ENCODE assay signal across 8 cellular contexts in the genomic region with DNA sequence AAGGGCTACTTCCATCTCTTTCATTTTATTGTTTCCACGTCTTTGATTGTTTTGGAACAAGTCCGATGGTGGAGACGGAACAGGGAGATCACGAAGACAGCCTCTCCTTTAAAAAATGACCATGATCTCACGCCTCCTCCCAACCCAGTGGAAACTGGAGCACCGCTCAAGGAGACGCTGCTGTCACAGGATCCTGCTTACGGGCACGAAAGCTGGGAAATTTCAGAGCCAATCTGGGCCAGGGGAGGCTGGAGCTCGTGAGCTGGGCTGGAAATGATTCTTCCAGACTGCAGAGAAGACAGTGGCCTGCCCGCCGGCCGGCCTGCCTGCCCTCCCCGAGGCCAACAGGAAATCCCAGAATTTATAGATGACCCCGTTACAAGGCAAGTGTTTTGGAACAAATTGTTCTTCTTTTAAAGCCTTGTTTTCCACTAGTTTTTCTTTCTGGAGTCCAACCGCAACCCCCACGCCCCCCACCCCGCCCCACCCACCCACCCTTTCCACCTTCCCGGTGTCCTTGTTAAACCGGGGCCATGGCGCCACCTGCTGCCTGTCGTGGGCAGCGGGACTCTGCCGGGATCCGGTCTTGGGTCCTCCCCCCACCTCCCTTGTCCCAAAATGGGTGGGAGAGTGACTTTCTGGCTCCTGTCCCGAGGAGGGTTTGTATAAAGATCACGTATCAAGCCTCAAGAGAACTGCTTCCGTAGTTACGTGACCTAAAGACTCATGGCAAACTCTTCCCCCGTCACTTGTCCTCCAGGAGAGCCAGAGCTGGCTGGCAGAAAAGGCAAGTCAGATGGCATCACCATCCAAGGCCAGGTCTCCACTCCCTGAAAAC. TPM values are rescaled to one million over a fixed set of nuclear protein-coding genes. Genes with fewer than 3 reads are reported as not detected.
DNase-seq lines count a peak whose midpoint lies in the region; ATAC-seq and TF ChIP-seq lines count a peak whose summit lies in the region.

No MANE protein-coding gene starts in this region.

- intact Hi-C loops in colonic mucosa (cut with DNase I), result loop anchor here (5.0 kb wide), 2 partner anchors 322 to 602 kb away; partner anchors contain the start of gene MED13L
- intact Hi-C loops in left lung (cut with DNase I), result loop anchor here in 1 of 2 donors (10.0 kb wide), 1 partner anchor 455 kb away; no protein-coding TSS in a partner anchor

- H3K27ac ChIP-seq in HUES48 (ENCODE audit: low read depth, low read length), result peak overlapping the region; percentile 47
- no peak overlapping the region for H3K27ac ChIP-seq in colonic mucosa
- H3K27ac ChIP-seq in left lung, result peak overlapping the region; percentile 70 to 74

- H3K4me1 ChIP-seq in HUES48 (ENCODE audit: control insufficient read depth, insufficient read depth, low read length) (peaks cover 18% of the 10 kb centered on the region), colonic mucosa (no peaks in the 10 kb centered on the region), left lung (peaks cover 3 to 39% of the 10 kb centered on the region in 2 donors)

- ATAC-seq in left lung, result peak; percentile 94
- no peak for ATAC-seq in GM19395 (IDR thresholded peaks at IDR 0.05; ENCODE audit: unreplicated experiment)

- no peaks in the 10 kb centered on the region for H3K27me3 ChIP-seq in HUES48 (ENCODE audit: control insufficient read depth, insufficient read depth, low read length)
- no peaks in the 10 kb centered on the region for H3K27me3 ChIP-seq in colonic mucosa
- no peaks in the 10 kb centered on the region for H3K27me3 ChIP-seq in left lung

- TF ChIP-seq CTCF in colonic mucosa (IDR thresholded peaks at IDR 0.05), result peak; percentile 67
- peak; percentile 57 to 61 for TF ChIP-seq CTCF in left lung (IDR thresholded peaks at IDR 0.05)

- H3K4me3 ChIP-seq in HUES48 (ENCODE audit: low read depth, low read length) (no peak overlapping the region), colonic mucosa (peak overlapping the region; percentile 26), left lung (peak overlapping the region in 1 of 2 donors; percentile 28)

- DNase-seq in DMS114 treated with DMSO at 0.1 percent for 48 hours (lab: John Stamatoyannopoulos, UW; ENCODE audit: unreplicated experiment), result peak; percentile 52
- peak; percentile 77 for DNase-seq in activated CD4-positive, alpha-beta T cell treated with anti-CD3 and anti-CD28 coated beads for 48 hours
- DNase-seq in colonic mucosa, result peak; percentile 89
- peak; percentile 81 to 94 for DNase-seq in left lung
- DNase-seq in stimulated activated CD4-positive, alpha-beta T cell treated with anti-CD3 and anti-CD28 coated beads, Interleukin-1b, Interleukin-23, amount 100 ng/mL, for 48 hours, result peak; percentile 49
- no peak for DNase-seq in NCI-H187 treated with DMSO at 0.1 percent for 48 hours (lab: John Stamatoyannopoulos, UW)

- H3K9me3 ChIP-seq in HUES48 (ENCODE audit: control insufficient read depth, insufficient read depth, low read length) (no peaks in the 10 kb centered on the region), colonic mucosa (no peaks in the 10 kb centered on the region), left lung (no peaks in the 10 kb centered on the region)

- H3K9ac ChIP-seq in HUES48 (ENCODE audit: low read depth, low read length), result no peak overlapping the region
- H3K9ac ChIP-seq in colonic mucosa (ENCODE audit: low read depth in 2 of 2, low read length in 2 of 2), result peak overlapping the region in 1 of 2 donors; percentile 70

- no peaks in the 10 kb centered on the region for H3K36me3 ChIP-seq in HUES48 (ENCODE audit: control insufficient read depth, insufficient read depth, low read length)
- H3K36me3 ChIP-seq in colonic mucosa, result no peaks in the 10 kb centered on the region
- H3K36me3 ChIP-seq in left lung, result no peaks in the 10 kb centered on the region

RNA-seq across cellular contexts. Expression of gene MAP1LC3B2, which starts 40.3 kb away (rescaled TPM):
- total RNA-seq in colonic mucosa (1 to 10 TPM in 1 of 2 donors, under 1 TPM in 1; 0.93 to 1.2 TPM), left lung (1 to 10 TPM in 1 of 2 donors, not detected in 1; 1.5 TPM)
